In genomic region chr7:32680259-32681173, GRCh38 we compare ENCODE assay signal across 12 cellular contexts.
DNase-seq lines count a peak whose midpoint lies in the region; ATAC-seq and TF ChIP-seq lines count a peak whose summit lies in the region.
"Had no signal": no experiment of that assay in that cellular context is flagged by ENCODE, and none has a peak within 500 bp of the region (broad histone marks: within the 10 kb centered on the region; RNA-seq: fewer than 3 reads in every experiment).

No MANE protein-coding gene starts in this region.

- no peak overlapping the region for H3K4me3 ChIP-seq in hepatocyte
- H3K4me3 ChIP-seq: heart right ventricle, vagina had no signal

- H3K4me1 Mint-ChIP-seq in activated CD8-positive, alpha-beta T cell treated with anti-CD3 and anti-CD28 coated beads for 36 hours (ENCODE audit: low read depth) = peaks cover 16% of the 10 kb centered on the region
- no peaks in the 10 kb centered on the region for H3K4me1 Mint-ChIP-seq in activated CD8-positive, alpha-beta T cell treated with anti-CD3 and anti-CD28 coated beads, Interleukin-2, amount 10 ng/mL, durations not matched to agents 7 days and 5 days (ENCODE audit: low read depth)
- H3K4me1 Mint-ChIP-seq in stimulated activated memory B cell treated with anti-CD40 and anti-IgM and Interleukin-4, amounts not matched to agents 10 μg/mL and 1 μg/mL and 100 μg/mL, for 72 hours = no peaks in the 10 kb centered on the region

- intact Hi-C loops in activated CD8-positive, alpha-beta T cell treated with anti-CD3 and anti-CD28 coated beads for 36 hours (cut with micrococcal nuclease) = no loop called here

- H3K4me1 ChIP-seq in hepatocyte (ENCODE audit: insufficient read depth) = no peaks in the 10 kb centered on the region
- H3K4me1 ChIP-seq: heart right ventricle, vagina had no signal

- no peaks in the 10 kb centered on the region for H3K79me2 ChIP-seq in hepatocyte

- no peak overlapping the region for H3K27ac ChIP-seq in hepatocyte
- H3K27ac ChIP-seq: heart right ventricle, vagina had no signal

- H3K4me3 Mint-ChIP-seq in activated CD8-positive, alpha-beta T cell treated with anti-CD3 and anti-CD28 coated beads for 36 hours = no peak overlapping the region
- H3K4me3 Mint-ChIP-seq in activated CD8-positive, alpha-beta T cell treated with anti-CD3 and anti-CD28 coated beads, Interleukin-2, amount 10 ng/mL, durations not matched to agents 7 days and 5 days = no peak overlapping the region
- no peak overlapping the region for H3K4me3 Mint-ChIP-seq in stimulated activated memory B cell treated with anti-CD40 and anti-IgM and Interleukin-4, amounts not matched to agents 10 μg/mL and 1 μg/mL and 100 μg/mL, for 72 hours
- H3K4me3 Mint-ChIP-seq: activated T-cell treated with anti-CD3 and anti-CD28 coated beads, Interleukin-2, amount 50 U/mL, for 24 hours had no signal

- no peak overlapping the region for H2AFZ ChIP-seq in hepatocyte

- peaks cover 2% of the 10 kb centered on the region for H3K27me3 Mint-ChIP-seq in activated CD8-positive, alpha-beta T cell treated with anti-CD3 and anti-CD28 coated beads for 36 hours
- H3K27me3 Mint-ChIP-seq in activated CD8-positive, alpha-beta T cell treated with anti-CD3 and anti-CD28 coated beads, Interleukin-2, amount 10 ng/mL, durations not matched to agents 7 days and 5 days (ENCODE audit: low read depth) = no peaks in the 10 kb centered on the region
- no peaks in the 10 kb centered on the region for H3K27me3 Mint-ChIP-seq in stimulated activated memory B cell treated with anti-CD40 and anti-IgM and Interleukin-4, amounts not matched to agents 10 μg/mL and 1 μg/mL and 100 μg/mL, for 72 hours

- H3K36me3 ChIP-seq in hepatocyte (replicated peaks; ENCODE audit: insufficient read depth, low read depth) = no peaks in the 10 kb centered on the region
- H3K36me3 ChIP-seq: vagina had no signal

- H3K27ac Mint-ChIP-seq in activated CD8-positive, alpha-beta T cell treated with anti-CD3 and anti-CD28 coated beads for 36 hours = no peak overlapping the region
- no peak overlapping the region for H3K27ac Mint-ChIP-seq in activated CD8-positive, alpha-beta T cell treated with anti-CD3 and anti-CD28 coated beads, Interleukin-2, amount 10 ng/mL, durations not matched to agents 7 days and 5 days
- H3K27ac Mint-ChIP-seq in stimulated activated memory B cell treated with anti-CD40 and anti-IgM and Interleukin-4, amounts not matched to agents 10 μg/mL and 1 μg/mL and 100 μg/mL, for 72 hours = no peak overlapping the region
- H3K27ac Mint-ChIP-seq: activated T-cell treated with anti-CD3 and anti-CD28 coated beads, Interleukin-2, amount 50 U/mL, for 24 hours had no signal

- POLR2A ChIA-PET in activated CD8-positive, alpha-beta T cell treated with anti-CD3 and anti-CD28 coated beads for 36 hours (lab: Charles Lee) = no interaction called here
- POLR2A ChIA-PET in activated CD8-positive, alpha-beta T cell treated with anti-CD3 and anti-CD28 coated beads, Interleukin-2, amount 10 ng/mL, durations not matched to agents 7 days and 5 days (lab: Charles Lee) = no interaction called here

- ATAC-seq in activated CD8-positive, alpha-beta T cell treated with anti-CD3 and anti-CD28 coated beads for 36 hours = peak; percentile 39
- ATAC-seq in activated CD8-positive, alpha-beta T cell treated with anti-CD3 and anti-CD28 coated beads, Interleukin-2, amount 10 ng/mL, durations not matched to agents 7 days and 5 days = no peak
- ATAC-seq in stimulated activated memory B cell treated with anti-CD40 and anti-IgM and Interleukin-4, amounts not matched to agents 10 μg/mL and 1 μg/mL and 100 μg/mL, for 72 hours = no peak
- ATAC-seq: heart right ventricle had no signal

- no peaks in the 10 kb centered on the region for H3K27me3 ChIP-seq in hepatocyte
- H3K27me3 ChIP-seq: heart right ventricle, vagina had no signal

- H3K9me3 Mint-ChIP-seq in activated CD8-positive, alpha-beta T cell treated with anti-CD3 and anti-CD28 coated beads for 36 hours = peaks cover 4% of the 10 kb centered on the region
- peaks cover 4% of the 10 kb centered on the region for H3K9me3 Mint-ChIP-seq in activated CD8-positive, alpha-beta T cell treated with anti-CD3 and anti-CD28 coated beads, Interleukin-2, amount 10 ng/mL, durations not matched to agents 7 days and 5 days (ENCODE audit: insufficient read depth)
- no peaks in the 10 kb centered on the region for H3K9me3 Mint-ChIP-seq in stimulated activated memory B cell treated with anti-CD40 and anti-IgM and Interleukin-4, amounts not matched to agents 10 μg/mL and 1 μg/mL and 100 μg/mL, for 72 hours
- H3K9me3 Mint-ChIP-seq: activated T-cell treated with anti-CD3 and anti-CD28 coated beads, Interleukin-2, amount 50 U/mL, for 24 hours had no signal

- H3K9me2 ChIP-seq in hepatocyte (replicated peaks; ENCODE audit: insufficient read depth) = no peaks in the 10 kb centered on the region

- H3K9me3 ChIP-seq in hepatocyte (ENCODE audit: low read depth) = no peaks in the 10 kb centered on the region
- H3K9me3 ChIP-seq: heart right ventricle, vagina had no signal

- 51% methylated on average over 6 of the region's 6 CpGs for WGBS in hepatocyte (ENCODE audit: low lambda C conversion rate, missing lambda C conversion rate)

- no peaks in the 10 kb centered on the region for H4K20me1 ChIP-seq in hepatocyte (ENCODE audit: insufficient read depth, poor library complexity, severe bottlenecking)

- CTCF ChIA-PET in activated CD8-positive, alpha-beta T cell treated with anti-CD3 and anti-CD28 coated beads for 36 hours (lab: Charles Lee) = no interaction called here
- CTCF ChIA-PET in activated CD8-positive, alpha-beta T cell treated with anti-CD3 and anti-CD28 coated beads, Interleukin-2, amount 10 ng/mL, durations not matched to agents 7 days and 5 days (lab: Charles Lee) = interaction anchor here (1.3 kb wide), 1 partner anchor 166 kb away, joined by 6 read pairs; no protein-coding TSS in a partner anchor

- H3K36me3 Mint-ChIP-seq in activated CD8-positive, alpha-beta T cell treated with anti-CD3 and anti-CD28 coated beads for 36 hours (ENCODE audit: low read depth) = no peaks in the 10 kb centered on the region
- no peaks in the 10 kb centered on the region for H3K36me3 Mint-ChIP-seq in activated CD8-positive, alpha-beta T cell treated with anti-CD3 and anti-CD28 coated beads, Interleukin-2, amount 10 ng/mL, durations not matched to agents 7 days and 5 days (ENCODE audit: low read depth)
- H3K36me3 Mint-ChIP-seq in stimulated activated memory B cell treated with anti-CD40 and anti-IgM and Interleukin-4, amounts not matched to agents 10 μg/mL and 1 μg/mL and 100 μg/mL, for 72 hours = no peaks in the 10 kb centered on the region

- DNase-seq in activated CD8-positive, alpha-beta T cell treated with anti-CD3 and anti-CD28 coated beads for 36 hours = peak; percentile 11
- DNase-seq in activated CD8-positive, alpha-beta T cell treated with anti-CD3 and anti-CD28 coated beads, Interleukin-2, amount 10 ng/mL, durations not matched to agents 7 days and 5 days = no peak
- DNase-seq in amniotic epithelial cell (ENCODE audit: low read depth) = peak; percentile 70
- peak; percentile 12 for DNase-seq in hepatocyte (ENCODE audit: low spot score)
- no peak for DNase-seq in NCI-H2227 treated with DMSO at 0.1 percent for 48 hours (lab: John Stamatoyannopoulos, UW)
- DNase-seq in NCI-H1694 (lab: John Stamatoyannopoulos, UW) = no peak
- DNase-seq in DMS79 (lab: John Stamatoyannopoulos, UW) = no peak
- DNase-seq: activated T-cell treated with anti-CD3 and anti-CD28 coated beads, Interleukin-2, amount 50 U/mL, for 24 hours; heart right ventricle; NCI-H1417 treated with DMSO at 0.1 percent for 48 hours had no signal

- no peak for TF ChIP-seq CTCF in activated CD8-positive, alpha-beta T cell treated with anti-CD3 and anti-CD28 coated beads for 36 hours (IDR thresholded peaks at IDR 0.05)
- no peak for TF ChIP-seq CTCF in hepatocyte (IDR thresholded peaks at IDR 0.05; ENCODE audit: poor library complexity)

- H3K4me2 ChIP-seq in hepatocyte = no peak overlapping the region

Comparison
In these comparisons a context has a peak if more than half of its experiments do, and no peak if none do; other contexts are left out.
1. DNase-seq: peak in activated CD8-positive, alpha-beta T cell treated with anti-CD3 and anti-CD28 coated beads for 36 hours (single experiment), amniotic epithelial cell (single experiment) and hepatocyte (single experiment); none in activated CD8-positive, alpha-beta T cell treated with anti-CD3 and anti-CD28 coated beads, Interleukin-2, amount 10 ng/mL, durations not matched to agents 7 days and 5 days (single experiment), NCI-H2227 treated with DMSO at 0.1 percent for 48 hours (single experiment), NCI-H1694 (single experiment) and DMS79 (single experiment).